Comparison of ENCODE assay signal across 34 cellular contexts in genomic region chr4:76406070-76406469, GRCh38. TPM values are rescaled to one million over a fixed set of nuclear protein-coding genes. Genes with fewer than 3 reads are reported as not detected.
A peak's percentile ranks its signal among the peaks of the same experiment; 100 is the strongest.
DNase-seq lines count a peak whose midpoint lies in the region; ATAC-seq, FAIRE-seq and TF ChIP-seq lines count a peak whose summit lies in the region.
"Had no signal": no experiment of that assay in that cellular context is flagged by ENCODE, and none has a peak within 500 bp of the region (broad histone marks: within the 10 kb centered on the region; RNA-seq: fewer than 3 reads in every experiment).

No MANE protein-coding gene starts in this region.

- no peak for DNase-seq in D721Med (ENCODE audit: insufficient read length, low spot score)
- DNase-seq in IMR-90 = no peak
- DNase-seq in hepatocyte (ENCODE audit: low spot score) = no peak
- DNase-seq in left lung = no peak
- DNase-seq in NCI-H2029 treated with DMSO at 0.1 percent for 48 hours (lab: John Stamatoyannopoulos, UW) = no peak
- no peak for DNase-seq in activated naive CD4-positive, alpha-beta T cell (lab: John Stamatoyannopoulos, UW)
- DNase-seq: 8988T; ACHN; BE2C; C1 segment of cervical spinal cord; CD4-positive, alpha-beta memory T cell; CD4-positive, CD25-positive, alpha-beta regulatory T cell; CD8-positive, alpha-beta memory T cell; COR-L47; DMS 273 treated with DMSO at 0.1 percent for 48 hours; DMS153; DMS53; DMS79; DND-41; EL; GDM1 had no signal

- no peak overlapping the region for H3K4ac ChIP-seq in IMR-90 (ENCODE audit: low read depth, low read length)

- intact Hi-C loops in IMR-90 (cut with micrococcal nuclease) = no loop called here
- intact Hi-C loops in left lung (cut with DNase I) = no loop called here

- dilution Hi-C loops in IMR-90 (cut with HindIII; ENCODE audit: low sequenced_read_pairs, unreplicated experiment) = no loop called here

- H3K23ac ChIP-seq in IMR-90 (ENCODE audit: low read depth, low read length) = no peak overlapping the region

- H4K8ac ChIP-seq in IMR-90 (ENCODE audit: low read depth in 2 of 2, low read length in 2 of 2) = no peak overlapping the region

- H3K27me3 ChIP-seq in IMR-90 (ENCODE audit: control insufficient read depth, insufficient read depth, low read length) (peaks cover 15% of the 10 kb centered on the region), hepatocyte (no peaks in the 10 kb centered on the region), left lung (no peaks in the 10 kb centered on the region)
- H3K27me3 ChIP-seq: BLaER1 had no signal

- no peaks in the 10 kb centered on the region for H4K20me1 ChIP-seq in IMR-90 (ENCODE audit: insufficient read depth, low read length)
- no peaks in the 10 kb centered on the region for H4K20me1 ChIP-seq in hepatocyte (ENCODE audit: insufficient read depth, poor library complexity, severe bottlenecking)
- H4K20me1 ChIP-seq: BLaER1 had no signal

- no peak overlapping the region for H2AK5ac ChIP-seq in IMR-90 (ENCODE audit: low read depth, low read length)

- WGBS in IMR-90 (ENCODE audit: extremely low coverage in 2 of 2, insufficient read length in 1 of 2), 2 experiments = no CpG with 5 or more reads among the region's 5 CpGs
- 45% methylated on average over 5 of the region's 5 CpGs for WGBS in hepatocyte (ENCODE audit: low lambda C conversion rate, missing lambda C conversion rate)

- no peaks in the 10 kb centered on the region for H3K79me2 ChIP-seq in hepatocyte

- H2BK15ac ChIP-seq in IMR-90 (ENCODE audit: low read depth, low read length) = no peak overlapping the region

- H3K27ac ChIP-seq in IMR-90 (ENCODE audit: insufficient read depth, low read length) = no peak overlapping the region
- H3K27ac ChIP-seq in hepatocyte = no peak overlapping the region
- H3K27ac ChIP-seq in left lung = no peak overlapping the region
- H3K27ac ChIP-seq: BLaER1 had no signal

- no peak overlapping the region for H2BK120ac ChIP-seq in IMR-90 (ENCODE audit: low read depth, low read length)

- no peak overlapping the region for H2AK9ac ChIP-seq in IMR-90 (replicated peaks; ENCODE audit: low read depth, low read length, poor library complexity)

- CTCF ChIA-PET in IMR-90 (lab: Yijun Ruan, JAX) = no interaction called here

- no peak for TF ChIP-seq RAD21 in IMR-90 (IDR thresholded peaks at IDR 0.05; ENCODE audit: low read length)

- H3K4me3 ChIP-seq in IMR-90 (ENCODE audit: insufficient read depth, low read depth, low read length) (no peak overlapping the region), hepatocyte (no peak overlapping the region), left lung (no peak overlapping the region)
- H3K4me3 ChIP-seq: BLaER1, GM12878 had no signal

- no peak overlapping the region for H4K91ac ChIP-seq in IMR-90 (ENCODE audit: insufficient read depth, low read depth, low read length)

- TF ChIP-seq CTCF in D721Med (IDR thresholded peaks at IDR 0.05; ENCODE audit: insufficient read depth, missing control alignments) (no peak), IMR-90 (conservative IDR thresholded peaks at IDR 0.05; ENCODE audit: low read depth, low read length) (no peak), hepatocyte (IDR thresholded peaks at IDR 0.05; ENCODE audit: poor library complexity) (no peak), left lung (IDR thresholded peaks at IDR 0.05) (no peak)

- H3K4me1 ChIP-seq in IMR-90 (ENCODE audit: control insufficient read depth, insufficient read depth, low read length) = no peaks in the 10 kb centered on the region
- H3K4me1 ChIP-seq in hepatocyte (ENCODE audit: insufficient read depth) = peaks cover 7% of the 10 kb centered on the region
- no peaks in the 10 kb centered on the region for H3K4me1 ChIP-seq in left lung
- H3K4me1 ChIP-seq: BE2C, BLaER1 had no signal

- no peak overlapping the region for H3K18ac ChIP-seq in IMR-90 (ENCODE audit: low read depth, low read length)

- no peaks in the 10 kb centered on the region for H3K9me3 ChIP-seq in IMR-90 (ENCODE audit: control insufficient read depth, insufficient read depth, low read length)
- no peaks in the 10 kb centered on the region for H3K9me3 ChIP-seq in hepatocyte (ENCODE audit: low read depth)
- no peaks in the 10 kb centered on the region for H3K9me3 ChIP-seq in left lung
- H3K9me3 ChIP-seq: BE2C, BLaER1 had no signal

- no peak overlapping the region for H4K5ac ChIP-seq in IMR-90 (ENCODE audit: low read depth, low read length)

- no peak overlapping the region for H3K14ac ChIP-seq in IMR-90 (replicated peaks; ENCODE audit: low read depth, low read length)

- H3K4me2 ChIP-seq in IMR-90 (ENCODE audit: low read depth, low read length) (no peak overlapping the region), hepatocyte (no peak overlapping the region)
- H3K4me2 ChIP-seq: BLaER1 had no signal

- H3K9ac ChIP-seq in IMR-90 (ENCODE audit: low read depth, low read length) = no peak overlapping the region
- H3K9ac ChIP-seq: BLaER1 had no signal

- POLR2A ChIA-PET in IMR-90 (lab: Charles Lee; ENCODE audit: unreplicated experiment) = no interaction called here

- H3K56ac ChIP-seq in IMR-90 (ENCODE audit: extremely low read depth, insufficient read depth, low read length) = no peak overlapping the region

- H3K36me3 ChIP-seq in IMR-90 (ENCODE audit: control insufficient read depth, insufficient read depth, low read length) (no peaks in the 10 kb centered on the region), hepatocyte (replicated peaks; ENCODE audit: insufficient read depth, low read depth) (no peaks in the 10 kb centered on the region), left lung (no peaks in the 10 kb centered on the region)
- H3K36me3 ChIP-seq: BE2C, BLaER1 had no signal

- no peaks in the 10 kb centered on the region for H3K79me1 ChIP-seq in IMR-90 (ENCODE audit: low read depth in 1 of 2, low read length in 2 of 2)

- H2BK20ac ChIP-seq in IMR-90 (ENCODE audit: low read depth, low read length) = no peak overlapping the region

- FAIRE-seq in D721Med (lab: Jason Lieb, UNC) = peak; percentile 16
- FAIRE-seq: A204.1, GM12892, GM18507, GM19239 had no signal

- H3K9me1 ChIP-seq in IMR-90 (ENCODE audit: insufficient read depth, low read length) = no peaks in the 10 kb centered on the region

- no peaks in the 10 kb centered on the region for H3K9me2 ChIP-seq in hepatocyte (replicated peaks; ENCODE audit: insufficient read depth)

- no peak for TF ChIP-seq POLR2A in IMR-90 (IDR thresholded peaks at IDR 0.05; ENCODE audit: low read depth, low read length)

- no TSS peak for BruUV-seq in IMR-90 (replicated peaks; lab: Mats Ljungman, UMichigan)

- ATAC-seq in IMR-90 (ENCODE audit: low read depth) (no peak), left lung (peak; percentile 57), GM18909 (IDR thresholded peaks at IDR 0.05; ENCODE audit: poor library complexity, unreplicated experiment) (no peak), HG03139 (IDR thresholded peaks at IDR 0.05; ENCODE audit: unreplicated experiment) (no peak)
- ATAC-seq: GM12878 had no signal

- no peak overlapping the region for H2BK5ac ChIP-seq in IMR-90 (ENCODE audit: low read depth, low read length, poor library complexity, severe bottlenecking)

- H2AFZ ChIP-seq in IMR-90 (replicated peaks; ENCODE audit: low read length, poor library complexity) (no peak overlapping the region), hepatocyte (peak overlapping the region; percentile 6)

- in situ Hi-C loops in IMR-90 (cut with MboI; ENCODE audit: low sequenced_read_pairs) = no loop called here

TF ChIP-seq in IMR-90, 13 proteins besides CTCF, POLR2A, EP300 and RAD21:
- TF ChIP-seq CEBPB (IDR thresholded peaks at IDR 0.05; ENCODE audit: low read depth, low read length) (0 out of 2 replicates have a peak, but pooled peaks have one; percentile 23), ELK1 (IDR thresholded peaks at IDR 0.05; ENCODE audit: borderline replicate concordance, low read depth, low read length) (no peak)
TF ChIP-seq in IMR-90: peak in this region for 1.

RNA-seq across cellular contexts. Expression of gene CCDC158, which starts 14.9 kb away (rescaled TPM):
- total RNA-seq in IMR-90 (2012; rRNA removed) (not detected in 2 replicates), hepatocyte (not detected in 2 replicates), left lung (under 1 TPM; 0.47 to 0.61 TPM)
- polyA plus RNA-seq in IMR-90 (2012; rRNA removed) (not detected in 2 replicates), hepatocyte (0.04 TPM in 1 of 2 replicates, not detected in the other)
- polyA plus RNA-seq in IMR-90 (2012; cell fraction: cytosol; rRNA removed) = not detected in 2 replicates
- not detected in 2 replicates for polyA plus RNA-seq in IMR-90 (2012; cell fraction: nucleus; rRNA removed; ENCODE audit: low replicate concordance)
- total RNA-seq: A673; CD4-positive, alpha-beta memory T cell; CD4-positive, CD25-positive, alpha-beta regulatory T cell; CD8-positive, alpha-beta memory T cell; Daoy; G401; GM12878 had no signal
- polyA plus RNA-seq: AG04450; CD14-positive monocyte; CD4-positive, alpha-beta memory T cell; CD4-positive, CD25-positive, alpha-beta regulatory T cell; CD8-positive, alpha-beta memory T cell; GM12878 had no signal

RNA-seq across cellular contexts. Expression of gene SHROOM3, which starts 29.0 kb away (rescaled TPM):
- total RNA-seq in IMR-90 (2012; rRNA removed) (18.1 and 19.5 TPM in 2 replicates), hepatocyte (58.8 and 63.1 TPM in 2 replicates), left lung (10 to 100 TPM; 46.4 to 96.9 TPM)
- polyA plus RNA-seq in IMR-90 (2012; rRNA removed) (10.8 and 14.2 TPM in 2 replicates), hepatocyte (35.0 and 42.6 TPM in 2 replicates)
- 7.3 and 10.8 TPM in 2 replicates for polyA plus RNA-seq in IMR-90 (2012; cell fraction: cytosol; rRNA removed)
- polyA plus RNA-seq in IMR-90 (2012; cell fraction: nucleus; rRNA removed; ENCODE audit: low replicate concordance) = 9.4 and 11.4 TPM in 2 replicates
- total RNA-seq: CD4-positive, alpha-beta memory T cell; CD4-positive, CD25-positive, alpha-beta regulatory T cell; CD8-positive, alpha-beta memory T cell had no signal
- polyA plus RNA-seq: CD14-positive monocyte; CD4-positive, alpha-beta memory T cell; CD4-positive, CD25-positive, alpha-beta regulatory T cell; CD8-positive, alpha-beta memory T cell had no signal
